20 cellular contexts compared by ENCODE assay signal in the genomic region with DNA sequence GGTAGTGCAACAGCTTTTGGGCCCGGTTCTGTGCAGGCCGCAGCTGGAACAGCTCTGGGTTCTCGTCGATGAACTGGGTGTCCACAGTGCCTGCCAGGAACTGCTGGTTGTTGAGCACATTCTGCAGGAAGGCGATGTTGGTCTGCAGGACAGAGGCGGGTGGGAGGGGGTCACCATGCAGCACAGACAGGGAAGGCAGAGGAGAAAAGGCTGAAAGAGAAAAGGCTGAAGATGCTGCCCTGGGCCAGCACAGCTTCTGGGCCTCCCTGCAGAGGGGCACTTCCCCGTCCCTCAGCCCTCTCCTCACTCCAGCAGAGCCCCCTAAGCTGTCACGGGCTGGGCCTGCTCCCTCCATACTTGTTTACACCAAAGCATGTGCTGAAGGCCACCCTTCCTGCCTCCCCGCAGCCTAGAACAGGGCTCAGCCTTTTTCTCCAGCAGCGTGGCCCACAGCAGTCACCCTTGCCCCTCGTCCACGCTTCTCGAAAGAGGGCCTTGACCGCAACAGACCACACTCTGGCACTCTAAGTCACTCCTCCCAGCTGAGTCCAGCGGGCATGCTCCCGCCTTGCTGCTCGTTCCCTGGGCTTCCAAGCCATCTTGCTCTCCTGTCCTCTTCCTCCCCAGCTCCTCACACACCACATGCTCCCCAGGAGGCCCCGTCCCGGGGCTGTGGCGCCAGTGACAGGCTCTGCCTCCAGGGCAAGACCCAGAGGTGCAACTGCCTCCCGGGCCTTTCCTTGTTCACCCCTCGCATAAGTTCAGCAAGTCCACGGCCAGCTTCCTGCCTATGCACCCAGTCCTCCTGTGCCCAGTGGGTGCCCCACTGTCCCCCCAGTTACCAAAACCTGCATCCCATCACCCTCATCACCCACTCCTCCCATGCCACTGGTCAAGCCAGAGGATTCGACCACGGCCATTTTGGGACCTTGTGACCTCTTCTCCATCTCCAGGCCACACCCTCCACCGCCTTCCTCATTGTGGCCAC. TPM values are rescaled to one million over a fixed set of nuclear protein-coding genes. Genes with fewer than 3 reads are reported as not detected.
DNase-seq lines count a peak whose midpoint lies in the region; ATAC-seq, FAIRE-seq and TF ChIP-seq lines count a peak whose summit lies in the region.
"Had no signal": no experiment of that assay in that cellular context is flagged by ENCODE, and none has a peak within 500 bp of the region (broad histone marks: within the 10 kb centered on the region; RNA-seq: fewer than 3 reads in every experiment).

No MANE protein-coding gene starts in this region.

- H3K9me3 Mint-ChIP-seq in activated naive CD4-positive, alpha-beta T cell treated with anti-CD3 and anti-CD28 coated beads, Interleukin-2, amount 10 ng/mL, durations not matched to agents 7 days and 5 days: no peaks in the 10 kb centered on the region
- H3K9me3 Mint-ChIP-seq: immature natural killer cell had no signal

- H2BK120ac ChIP-seq in IMR-90 (ENCODE audit: low read depth, low read length): no peak overlapping the region

- TF ChIP-seq RAD21 in IMR-90 (IDR thresholded peaks at IDR 0.05; ENCODE audit: low read length): no peak

- peaks cover 37% of the 10 kb centered on the region for H3K4me1 Mint-ChIP-seq in activated naive CD4-positive, alpha-beta T cell treated with anti-CD3 and anti-CD28 coated beads, Interleukin-2, amount 10 ng/mL, durations not matched to agents 7 days and 5 days

- H4K8ac ChIP-seq in IMR-90 (ENCODE audit: low read depth in 2 of 2, low read length in 2 of 2): no peak overlapping the region

- no peaks in the 10 kb centered on the region for H4K20me1 ChIP-seq in IMR-90 (ENCODE audit: insufficient read depth, low read length)

- H3K4me2 ChIP-seq in IMR-90 (ENCODE audit: low read depth, low read length): no peak overlapping the region
- H3K4me2 ChIP-seq: KMS-11 had no signal

- H2BK5ac ChIP-seq in IMR-90 (ENCODE audit: low read depth, low read length, poor library complexity, severe bottlenecking): no peak overlapping the region

- no peak overlapping the region for H3K18ac ChIP-seq in IMR-90 (ENCODE audit: low read depth, low read length)

- DNase-seq in activated naive CD4-positive, alpha-beta T cell treated with anti-CD3 and anti-CD28 coated beads, Interleukin-2, amount 10 ng/mL, durations not matched to agents 7 days and 5 days: no peak
- no peak for DNase-seq in activated naive CD4-positive, alpha-beta T cell treated with anti-CD3 and anti-CD28 coated beads, Interleukin-2, amount 50 U/mL, for 16 hours
- DNase-seq in IMR-90: no peak
- DNase-seq in kidney: peak; percentile 65
- DNase-seq in transverse colon: peak; percentile 5
- no peak for DNase-seq in ascending aorta (ENCODE audit: low spot score in 2 of 2)
- no peak for DNase-seq in midbrain (lab: John Stamatoyannopoulos, UW)
- DNase-seq in esophagus squamous epithelium (lab: John Stamatoyannopoulos, UW): no peak
- DNase-seq: activated CD4-positive, alpha-beta T cell treated with anti-CD3 and anti-CD28 coated beads, Interleukin-2, amount 50 U/mL, for 1 hour; activated naive CD4-positive, alpha-beta T cell; activated T-cell treated with anti-CD3 and anti-CD28 coated beads for 4 hours; colonic mucosa; GOT3; immature natural killer cell; left ventricle myocardium superior; MV-4-11; NCI-H1694 had no signal

- H3K27me3 Mint-ChIP-seq in activated naive CD4-positive, alpha-beta T cell treated with anti-CD3 and anti-CD28 coated beads, Interleukin-2, amount 10 ng/mL, durations not matched to agents 7 days and 5 days: peaks cover 3% of the 10 kb centered on the region

- no peak overlapping the region for H2AFZ ChIP-seq in IMR-90 (replicated peaks; ENCODE audit: low read length, poor library complexity)

- H3K14ac ChIP-seq in IMR-90 (replicated peaks; ENCODE audit: low read depth, low read length): no peak overlapping the region

- WGBS in IMR-90 (ENCODE audit: extremely low coverage in 2 of 2, insufficient read length in 1 of 2), 2 experiments: 90% methylated on average over 17 of the region's 26 CpGs; no CpG with 5 or more reads in 1 of the 2 experiments
- WGBS in transverse colon (ENCODE audit: low coverage in 1 of 2), 2 donors: 84 to 92% methylated on average over 11 to 26 of the region's 26 CpGs
- 82 to 85% methylated on average over 22 to 24 of the region's 26 CpGs for WGBS in esophagus squamous epithelium, 2 donors

- in situ Hi-C loops in IMR-90 (cut with MboI; ENCODE audit: low sequenced_read_pairs): no loop called here
- in situ Hi-C loops in transverse colon (cut with MboI; ENCODE audit: low pct_ligation_motif_present in 1 of 4, low pct_unique_long_range_greater_than_20kb in 1 of 4, low sequenced_read_pairs in 3 of 4): no loop called here

- TF ChIP-seq EP300 in transverse colon (IDR thresholded peaks at IDR 0.05; ENCODE audit: low read depth): no peak

- dilution Hi-C loops in IMR-90 (cut with HindIII; ENCODE audit: low sequenced_read_pairs, unreplicated experiment): no loop called here

- H3K4me3 Mint-ChIP-seq in activated naive CD4-positive, alpha-beta T cell treated with anti-CD3 and anti-CD28 coated beads, Interleukin-2, amount 10 ng/mL, durations not matched to agents 7 days and 5 days: no peak overlapping the region

- peaks cover 15% of the 10 kb centered on the region; the same call in 1 of the 2 replicates for H3K9me1 ChIP-seq in IMR-90 (ENCODE audit: insufficient read depth, low read length)

- CTCF ChIA-PET in activated naive CD4-positive, alpha-beta T cell treated with anti-CD3 and anti-CD28 coated beads, Interleukin-2, amount 10 ng/mL, durations not matched to agents 7 days and 5 days (lab: Charles Lee): interaction anchor here (1.1 to 2.5 kb wide), 2 partner anchors 10 to 13 kb away, joined by 3 to 8 read pairs; a partner anchor contains a TSS
- CTCF ChIA-PET in IMR-90 (lab: Yijun Ruan, JAX): interaction anchor here (0.6 kb wide), 1 partner anchor 200 kb away, joined by 3 read pairs; no protein-coding TSS in a partner anchor

- no peak overlapping the region for H4K5ac ChIP-seq in IMR-90 (ENCODE audit: low read depth, low read length)

- H3K27ac Mint-ChIP-seq in activated naive CD4-positive, alpha-beta T cell treated with anti-CD3 and anti-CD28 coated beads, Interleukin-2, amount 10 ng/mL, durations not matched to agents 7 days and 5 days: peak overlapping the region; percentile 73
- H3K27ac Mint-ChIP-seq: immature natural killer cell had no signal

- no peak for ATAC-seq in IMR-90 (ENCODE audit: low read depth)
- ATAC-seq: left ventricle myocardium superior, Right ventricle myocardium inferior had no signal

- peak overlapping the region; percentile 37 for H2AK9ac ChIP-seq in IMR-90 (replicated peaks; ENCODE audit: low read depth, low read length, poor library complexity)

- H3K4me1 ChIP-seq in IMR-90 (ENCODE audit: control insufficient read depth, insufficient read depth, low read length) (peaks cover 4% of the 10 kb centered on the region), kidney (ENCODE audit: control insufficient read depth in 1 of 2, insufficient read depth in 1 of 2, low read depth in 1 of 2, low read length in 2 of 2) (peaks cover 0 to 5% of the 10 kb centered on the region in 2 donors), transverse colon (peaks cover 6 to 14% (median 10%) of the 10 kb centered on the region in 4 donors), ascending aorta (peaks cover 4 to 6% of the 10 kb centered on the region in 2 donors), esophagus squamous epithelium (peaks cover 9 to 32% (median 20%) of the 10 kb centered on the region in 3 donors)

- FAIRE-seq in kidney (lab: Jason Lieb, UNC): no peak
- FAIRE-seq: endometrium had no signal

- TF ChIP-seq CTCF in IMR-90 (conservative IDR thresholded peaks at IDR 0.05; ENCODE audit: low read depth, low read length) (no peak), kidney (IDR thresholded peaks at IDR 0.05; ENCODE audit: borderline replicate concordance, extremely low read depth, insufficient read depth) (no peak), transverse colon (IDR thresholded peaks at IDR 0.05) (no peak), ascending aorta (IDR thresholded peaks at IDR 0.05) (no peak), esophagus squamous epithelium (IDR thresholded peaks at IDR 0.05) (no peak)

- H2AK5ac ChIP-seq in IMR-90 (ENCODE audit: low read depth, low read length): peak overlapping the region; percentile 3; the same call in 1 of the 2 replicates

- H3K79me1 ChIP-seq in IMR-90 (ENCODE audit: low read depth in 1 of 2, low read length in 2 of 2): peaks cover 3 to 27% of the 10 kb centered on the region in 2 experiments; a peak in 2 of 4 replicates

- H2BK15ac ChIP-seq in IMR-90 (ENCODE audit: low read depth, low read length): no peak overlapping the region

- H3K36me3 Mint-ChIP-seq in activated naive CD4-positive, alpha-beta T cell treated with anti-CD3 and anti-CD28 coated beads, Interleukin-2, amount 10 ng/mL, durations not matched to agents 7 days and 5 days: no peaks in the 10 kb centered on the region
- H3K36me3 Mint-ChIP-seq: immature natural killer cell had no signal

- TF ChIP-seq POLR2A in IMR-90 (IDR thresholded peaks at IDR 0.05; ENCODE audit: low read depth, low read length) (no peak), transverse colon (IDR thresholded peaks at IDR 0.05) (no peak), esophagus squamous epithelium (IDR thresholded peaks at IDR 0.05) (no peak)

- no peak overlapping the region for H3K27ac ChIP-seq in IMR-90 (ENCODE audit: insufficient read depth, low read length)
- no peak overlapping the region for H3K27ac ChIP-seq in kidney (ENCODE audit: low read depth in 2 of 2, low read length in 2 of 2)
- no peak overlapping the region for H3K27ac ChIP-seq in transverse colon
- no peak overlapping the region for H3K27ac ChIP-seq in ascending aorta
- no peak overlapping the region for H3K27ac ChIP-seq in esophagus squamous epithelium
- H3K27ac ChIP-seq: colonic mucosa, KMS-11 had no signal

- H3K9ac ChIP-seq in IMR-90 (ENCODE audit: low read depth, low read length) (no peak overlapping the region), kidney (ENCODE audit: low read length in 2 of 2) (no peak overlapping the region)
- H3K9ac ChIP-seq: KMS-11 had no signal

- H3K9me3 ChIP-seq in IMR-90 (ENCODE audit: control insufficient read depth, insufficient read depth, low read length) (no peaks in the 10 kb centered on the region), kidney (ENCODE audit: control insufficient read depth in 1 of 2, low read length in 2 of 2) (no peaks in the 10 kb centered on the region), transverse colon (no peaks in the 10 kb centered on the region), ascending aorta (no peaks in the 10 kb centered on the region), esophagus squamous epithelium (no peaks in the 10 kb centered on the region)
- H3K9me3 ChIP-seq: colonic mucosa had no signal

- POLR2A ChIA-PET in IMR-90 (lab: Charles Lee; ENCODE audit: unreplicated experiment): no interaction called here

- intact Hi-C loops in IMR-90 (cut with micrococcal nuclease) (no loop called here), kidney (cut with DNase I) (no loop called here), transverse colon (cut with DNase I; ENCODE audit: low total_unique reads) (no loop called here), ascending aorta (cut with DNase I) (no loop called here), esophagus squamous epithelium (cut with DNase I) (no loop called here)

- H4K91ac ChIP-seq in IMR-90 (ENCODE audit: insufficient read depth, low read depth, low read length): no peak overlapping the region

- no peak overlapping the region for H3K4ac ChIP-seq in IMR-90 (ENCODE audit: low read depth, low read length)

- no peak overlapping the region for H3K56ac ChIP-seq in IMR-90 (ENCODE audit: extremely low read depth, insufficient read depth, low read length)

- no peak overlapping the region for H3K23ac ChIP-seq in IMR-90 (ENCODE audit: low read depth, low read length)

- H3K4me3 ChIP-seq in IMR-90 (ENCODE audit: insufficient read depth, low read depth, low read length) (no peak overlapping the region), kidney (ENCODE audit: low read length in 2 of 2) (no peak overlapping the region), transverse colon (no peak overlapping the region), ascending aorta (no peak overlapping the region), esophagus squamous epithelium (no peak overlapping the region)
- H3K4me3 ChIP-seq: colonic mucosa had no signal

- peaks cover 33% of the 10 kb centered on the region for H3K36me3 ChIP-seq in IMR-90 (ENCODE audit: control insufficient read depth, insufficient read depth, low read length)
- peaks cover 0 to 4% of the 10 kb centered on the region in 2 donors for H3K36me3 ChIP-seq in kidney (ENCODE audit: control insufficient read depth in 1 of 2, insufficient read depth in 2 of 2, low read length in 2 of 2)
- H3K36me3 ChIP-seq in transverse colon: no peaks in the 10 kb centered on the region
- H3K36me3 ChIP-seq in ascending aorta: peaks cover 1 to 2% of the 10 kb centered on the region in 2 donors
- H3K36me3 ChIP-seq in esophagus squamous epithelium: peaks cover 0 to 31% (median 0%) of the 10 kb centered on the region in 3 donors
- H3K36me3 ChIP-seq: colonic mucosa had no signal

- H3K27me3 ChIP-seq in IMR-90 (ENCODE audit: control insufficient read depth, insufficient read depth, low read length) (no peaks in the 10 kb centered on the region), transverse colon (no peaks in the 10 kb centered on the region), ascending aorta (no peaks in the 10 kb centered on the region), esophagus squamous epithelium (no peaks in the 10 kb centered on the region)
- H3K27me3 ChIP-seq: colonic mucosa had no signal

- BruUV-seq in IMR-90 (replicated peaks; lab: Mats Ljungman, UMichigan): no TSS peak

- no peak overlapping the region for H2BK20ac ChIP-seq in IMR-90 (ENCODE audit: low read depth, low read length)

RNA-seq across cellular contexts. Expression of a gene that starts 3.3 kb away (rescaled TPM):
- total RNA-seq in IMR-90 (2012; rRNA removed): 6.1 and 7.8 TPM in 2 replicates
- polyA plus RNA-seq in IMR-90 (2012; rRNA removed): 18.9 and 24.9 TPM in 2 replicates
- 13.7 and 28.5 TPM in 2 replicates for polyA plus RNA-seq in IMR-90 (2012; cell fraction: cytosol; rRNA removed)
- polyA plus RNA-seq in IMR-90 (2012; cell fraction: nucleus; rRNA removed; ENCODE audit: low replicate concordance): 33.5 and 98.4 TPM in 2 replicates
- total RNA-seq in kidney: 22.3 TPM
- polyA plus RNA-seq in kidney (ENCODE audit: insufficient read depth, low read depth, low replicate concordance): 6.8 TPM
- total RNA-seq in transverse colon: 10 to 100 TPM; 14.3 to 52.3 (median 22.6) TPM
- total RNA-seq in ascending aorta: 60.5 TPM
- 10 to 100 TPM in 1 of 4 donors, 1 to 10 TPM in 3; 6.7 to 13.5 (median 7.2) TPM for total RNA-seq in esophagus squamous epithelium

RNA-seq across cellular contexts. Expression of a gene that starts 10.3 kb away (rescaled TPM):
- total RNA-seq in IMR-90 (2012; rRNA removed) (5.6 and 6.6 TPM in 2 replicates), kidney (22.3 TPM), transverse colon (10 to 100 TPM; 14.5 to 40.3 (median 37.4) TPM), ascending aorta (45.7 TPM), esophagus squamous epithelium (10 to 100 TPM in 3 of 4 donors, 1 to 10 TPM in 1; 8.9 to 29.7 (median 21.8) TPM)
- polyA plus RNA-seq in IMR-90 (2012; rRNA removed) (19.4 and 21.1 TPM in 2 replicates), kidney (ENCODE audit: insufficient read depth, low read depth, low replicate concordance) (13.8 TPM)
- polyA plus RNA-seq in IMR-90 (2012; cell fraction: cytosol; rRNA removed): 14.3 and 24.4 TPM in 2 replicates
- 41.3 and 99.0 TPM in 2 replicates for polyA plus RNA-seq in IMR-90 (2012; cell fraction: nucleus; rRNA removed; ENCODE audit: low replicate concordance)

Comparison
In these comparisons a context has a peak if more than half of its experiments do, and no peak if none do; other contexts are left out.
1. DNase-seq: peak in kidney (single experiment) and transverse colon (single experiment); none in activated naive CD4-positive, alpha-beta T cell treated with anti-CD3 and anti-CD28 coated beads, Interleukin-2, amount 10 ng/mL, durations not matched to agents 7 days and 5 days (single experiment), activated naive CD4-positive, alpha-beta T cell treated with anti-CD3 and anti-CD28 coated beads, Interleukin-2, amount 50 U/mL, for 16 hours (single experiment), IMR-90 (single experiment), ascending aorta (0 of 2), midbrain (single experiment) and esophagus squamous epithelium (single experiment).